In genomic region chr5:135134686-135135381, GRCh38 we compare ENCODE assay signal across 1 cellular context.
TF ChIP-seq lines count a peak whose summit lies in the region.

No MANE protein-coding gene starts in this region.

TF ChIP-seq in IMR-90, 13 proteins besides CTCF, POLR2A, EP300 and RAD21 (continued from another document):
- no peak for TF ChIP-seq ELK1 (IDR thresholded peaks at IDR 0.05; ENCODE audit: borderline replicate concordance, low read depth, low read length)
